8 cellular contexts compared by ENCODE assay signal in genomic region chr4:67545996-67546356, GRCh38. TPM values are rescaled to one million over a fixed set of nuclear protein-coding genes. Genes with fewer than 3 reads are reported as not detected.
DNase-seq lines count a peak whose midpoint lies in the region; ATAC-seq lines count a peak whose summit lies in the region.

No MANE protein-coding gene starts in this region.

- no peaks in the 10 kb centered on the region for H3K9me3 ChIP-seq in right cardiac atrium (ENCODE audit: control insufficient read depth, low read length)

- no peak for DNase-seq in activated CD4-positive, alpha-beta T cell treated with anti-CD3 and anti-CD28 coated beads, Interleukin-2, amount 10 ng/mL, durations not matched to agents 24 days and 14 days
- DNase-seq in activated CD4-positive, alpha-beta T cell treated with anti-CD3 and anti-CD28 coated beads for 48 hours, result no peak
- DNase-seq in SK-MEL-5 (ENCODE audit: low read depth, low spot score) (peak; percentile 6), right cardiac atrium (no peak), superior temporal gyrus (ENCODE audit: extremely low spot score) (peak; percentile 56), A172 (ENCODE audit: low spot score) (no peak)
- no peak for DNase-seq in stimulated activated naive CD4-positive, alpha-beta T cell treated with Interleukin-2 at 50 U/mL for 16 hours (lab: John Stamatoyannopoulos, UW)
- DNase-seq in stimulated activated naive CD4-positive, alpha-beta T cell (lab: John Stamatoyannopoulos, UW), result no peak

- 41% methylated on average over 4 of the region's 4 CpGs for WGBS in right cardiac atrium

- H3K4me1 Mint-ChIP-seq in activated CD4-positive, alpha-beta T cell treated with anti-CD3 and anti-CD28 coated beads, Interleukin-2, amount 10 ng/mL, durations not matched to agents 24 days and 14 days, result peaks cover 35% of the 10 kb centered on the region

- no peaks in the 10 kb centered on the region for H3K9me3 Mint-ChIP-seq in activated CD4-positive, alpha-beta T cell treated with anti-CD3 and anti-CD28 coated beads, Interleukin-2, amount 10 ng/mL, durations not matched to agents 24 days and 14 days

- peak overlapping the region; percentile 88 for H3K4me3 ChIP-seq in right cardiac atrium (ENCODE audit: low read length)

- no peak overlapping the region for H3K27ac ChIP-seq in right cardiac atrium (ENCODE audit: low read length)

- H3K27me3 Mint-ChIP-seq in activated CD4-positive, alpha-beta T cell treated with anti-CD3 and anti-CD28 coated beads, Interleukin-2, amount 10 ng/mL, durations not matched to agents 24 days and 14 days, result no peaks in the 10 kb centered on the region

- H3K36me3 Mint-ChIP-seq in activated CD4-positive, alpha-beta T cell treated with anti-CD3 and anti-CD28 coated beads, Interleukin-2, amount 10 ng/mL, durations not matched to agents 24 days and 14 days (ENCODE audit: low read depth), result peaks cover 24% of the 10 kb centered on the region

- in situ Hi-C loops in SK-MEL-5 (cut with HindIII; ENCODE audit: low pct_unique_long_range_greater_than_20kb, low sequenced_read_pairs), result no loop called here

- peak overlapping the region; percentile 39 for H3K4me3 Mint-ChIP-seq in activated CD4-positive, alpha-beta T cell treated with anti-CD3 and anti-CD28 coated beads, Interleukin-2, amount 10 ng/mL, durations not matched to agents 24 days and 14 days

- H3K4me1 ChIP-seq in right cardiac atrium (ENCODE audit: control insufficient read depth, insufficient read depth, low read length), result no peaks in the 10 kb centered on the region

- ATAC-seq in right cardiac atrium, result no peak

- no peak overlapping the region for H3K27ac Mint-ChIP-seq in activated CD4-positive, alpha-beta T cell treated with anti-CD3 and anti-CD28 coated beads, Interleukin-2, amount 10 ng/mL, durations not matched to agents 24 days and 14 days

- H3K27me3 ChIP-seq in right cardiac atrium (ENCODE audit: control insufficient read depth, insufficient read depth), result no peaks in the 10 kb centered on the region

- intact Hi-C loops in activated CD4-positive, alpha-beta T cell treated with anti-CD3 and anti-CD28 coated beads, Interleukin-2, amount 10 ng/mL, durations not matched to agents 24 days and 14 days (cut with micrococcal nuclease), result loop anchor here (1.0 to 5.0 kb wide), 5 partner anchors 23 to 631 kb away; partner anchors contain the start of gene UBA6
- intact Hi-C loops in right cardiac atrium (cut with DNase I), result no loop called here

RNA-seq across cellular contexts. Expression of gene CENPC, which starts 0.7 kb away (rescaled TPM):
- 25.7 and 28.3 TPM in 2 replicates for total RNA-seq in activated CD4-positive, alpha-beta T cell treated with anti-CD3 and anti-CD28 coated beads, Interleukin-2, amount 10 ng/mL, durations not matched to agents 24 days and 14 days
- 8.8 and 9.5 TPM in 2 replicates for total RNA-seq in SK-MEL-5 (2014; rRNA removed; shearing (Covaris generic))
- polyA plus RNA-seq in SK-MEL-5 (2015; cell fraction: cytosol; rRNA removed), result 5.2 and 5.4 TPM in 2 replicates
- 23.5 and 32.5 TPM in 2 replicates for polyA plus RNA-seq in SK-MEL-5 (2015; cell fraction: nucleus; rRNA removed)
- total RNA-seq in right cardiac atrium, result 10 to 100 TPM; 10.8 to 12.4 (median 11.7) TPM
- 4.9 TPM for polyA plus RNA-seq in right cardiac atrium
- 7.2 and 8.3 TPM in 2 replicates for total RNA-seq in A172 (2014; rRNA removed; shearing (Covaris generic))

RNA-seq across cellular contexts. Expression of gene STAP1, which starts 12.6 kb away (rescaled TPM):
- total RNA-seq in activated CD4-positive, alpha-beta T cell treated with anti-CD3 and anti-CD28 coated beads, Interleukin-2, amount 10 ng/mL, durations not matched to agents 24 days and 14 days, result 15.0 and 15.6 TPM in 2 replicates
- not detected in 2 replicates for total RNA-seq in SK-MEL-5 (2014; rRNA removed; shearing (Covaris generic))
- not detected in 2 replicates for polyA plus RNA-seq in SK-MEL-5 (2015; cell fraction: cytosol; rRNA removed)
- not detected in 2 replicates for polyA plus RNA-seq in SK-MEL-5 (2015; cell fraction: nucleus; rRNA removed)
- not detected for total RNA-seq in right cardiac atrium
- polyA plus RNA-seq in right cardiac atrium, result not detected
- total RNA-seq in A172 (2014; rRNA removed; shearing (Covaris generic)), result not detected in 2 replicates

Comparison
In these comparisons a context has a peak if more than half of its experiments do, and no peak if none do; other contexts are left out.
1. DNase-seq: peak in SK-MEL-5 (single experiment) and superior temporal gyrus (single experiment); none in activated CD4-positive, alpha-beta T cell treated with anti-CD3 and anti-CD28 coated beads, Interleukin-2, amount 10 ng/mL, durations not matched to agents 24 days and 14 days (single experiment), activated CD4-positive, alpha-beta T cell treated with anti-CD3 and anti-CD28 coated beads for 48 hours (single experiment), right cardiac atrium (0 of 3), stimulated activated naive CD4-positive, alpha-beta T cell treated with Interleukin-2 at 50 U/mL for 16 hours (single experiment), A172 (single experiment) and stimulated activated naive CD4-positive, alpha-beta T cell (0 of 6).
2. RNA of gene STAP1, which starts 12.6 kb away (total RNA-seq): 15.0 to 15.6 TPM in activated CD4-positive, alpha-beta T cell treated with anti-CD3 and anti-CD28 coated beads, Interleukin-2, amount 10 ng/mL, durations not matched to agents 24 days and 14 days; not detected in right cardiac atrium, not detected in SK-MEL-5 and not detected in A172; every median in the first group is over 10 times any median in the second.